In genomic region chr7:18239212-18239611, GRCh38 we compare ENCODE assay signal across 26 cellular contexts.
"Had no signal": no experiment of that assay in that cellular context is flagged by ENCODE, and none has a peak within 500 bp of the region (broad histone marks: within the 10 kb centered on the region; RNA-seq: fewer than 3 reads in every experiment).

No MANE protein-coding gene starts in this region.

- H3K27me3 ChIP-seq: Peyer's patch had no signal

- H3K36me3 ChIP-seq: Peyer's patch, SJSA1 had no signal

- H3K27ac ChIP-seq: HL-60, PC-9, Peyer's patch, SJSA1, SK-N-MC had no signal

- DNase-seq: Kasumi-1; KG1; NCI-H1092 treated with DMSO at 0.1 percent for 48 hours; NCI-H1436; NCI-H187; NCI-H2029; NCI-H2081 treated with DMSO at 0.1 percent for 48 hours; NCI-H2171; NCI-H226; NCI-H446; NCI-H510A; NCI-H524 treated with DMSO at 0.1 percent for 48 hours; NCI-H69; NCI-H774; NK-92 treated with Interleukin-12 subunit alpha and Interleukin-12 subunit beta, amount 100 ng/mL, for 24 hours; OCI-M1; PC-9; Peyer's patch; Right ventricle myocardium superior; SIG-M5; T-helper 1 cell; T-helper 17 cell had no signal

- ATAC-seq: T-helper 17 cell had no signal

- H3K9me3 ChIP-seq: Peyer's patch, SJSA1 had no signal

- H3K4me3 ChIP-seq: PC-9, Peyer's patch, SJSA1, SK-N-MC had no signal

- FAIRE-seq: HTR-8/SVneo had no signal

- H3K4me1 ChIP-seq: Peyer's patch, SJSA1 had no signal

- H2AFZ ChIP-seq: PC-9 had no signal

- H3K4me2 ChIP-seq: PC-9 had no signal
